In the genomic region with DNA sequence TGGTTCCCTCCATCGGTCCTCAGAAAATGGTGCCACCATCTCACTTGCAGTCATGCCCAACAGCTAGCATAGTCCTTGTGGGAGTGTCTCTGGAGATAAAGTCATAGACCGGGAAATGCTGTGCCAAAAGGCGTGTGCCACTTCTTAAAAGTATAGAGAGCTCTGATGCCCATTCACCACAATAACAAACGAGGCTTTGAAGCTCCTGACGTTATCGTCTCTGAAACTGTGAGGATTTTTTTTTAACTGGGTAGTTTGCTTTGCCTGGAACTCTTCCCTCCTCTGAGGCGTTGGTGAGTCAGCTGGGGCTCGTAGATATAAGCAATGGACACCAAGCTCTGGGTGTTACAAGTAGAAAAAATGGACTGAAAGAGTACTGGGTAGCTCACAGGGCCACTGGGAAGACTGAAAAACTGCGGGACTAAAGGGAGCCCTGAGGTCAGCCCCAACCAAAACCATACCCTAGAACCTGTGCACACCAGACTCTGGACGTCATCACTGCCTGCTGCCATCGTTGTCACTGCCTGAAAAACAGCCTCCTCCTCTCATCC, we compare ENCODE assay signal across 8 cellular contexts.
DNase-seq lines count a peak whose midpoint lies in the region; ATAC-seq, FAIRE-seq and TF ChIP-seq lines count a peak whose summit lies in the region.

No MANE protein-coding gene starts in this region.

- POLR2A ChIA-PET in GM10248 (lab: Yijun Ruan, JAX): no interaction called here

- no peak for FAIRE-seq in H54 (lab: Jason Lieb, UNC)

- H3K36me3 ChIP-seq in Peyer's patch: no peaks in the 10 kb centered on the region

- TF ChIP-seq CTCF in Peyer's patch (IDR thresholded peaks at IDR 0.05) (no peak), GM10248 (IDR thresholded peaks at IDR 0.05; ENCODE audit: control extremely low read depth, extremely low read depth, low read depth, missing control alignments) (no peak)

- H3K27ac ChIP-seq in Peyer's patch: peak overlapping the region in 1 of 4 donors; percentile 49

- no peak for TF ChIP-seq POLR2A in H54 (IDR thresholded peaks at IDR 0.05; ENCODE audit: low read depth, low read length)
- TF ChIP-seq POLR2A in Peyer's patch (IDR thresholded peaks at IDR 0.05): no peak

- no peaks in the 10 kb centered on the region for H3K27me3 ChIP-seq in Peyer's patch

- H3K4me1 ChIP-seq in Peyer's patch: peaks cover 0 to 12% (median 7%) of the 10 kb centered on the region in 4 donors

- ATAC-seq in HG02642 (IDR thresholded peaks at IDR 0.05; ENCODE audit: poor library complexity, unreplicated experiment): no peak
- ATAC-seq in HG03135 (IDR thresholded peaks at IDR 0.05; ENCODE audit: unreplicated experiment): no peak

- H3K4me3 ChIP-seq in Peyer's patch: no peak overlapping the region

- DNase-seq in H54 (ENCODE audit: insufficient read length, low spot score) (peak; percentile 26), Peyer's patch (no peak), GM10248 (ENCODE audit: extremely low spot score) (no peak)
- DNase-seq in activated CD4-positive, alpha-beta T cell treated with anti-CD3 and anti-CD28 coated beads for 4 hours: peak; percentile 50 to 56
- DNase-seq in effector CD8-positive, alpha-beta T cell (lab: John Stamatoyannopoulos, UW): peak; percentile 31
- DNase-seq in stimulated activated CD4-positive, alpha-beta T cell treated with anti-CD3 and anti-CD28 coated beads, Interleukin-1b, Interleukin-23, amount 100 ng/mL, for 4 hours (ENCODE audit: low read depth in 2 of 2): peak; percentile 21 to 23

- CTCF ChIA-PET in GM10248 (lab: Yijun Ruan, JAX): interaction anchor here (1.9 to 11.4 kb wide), 3 partner anchors 12 to 32 kb away, joined by 4 to 71 read pairs (median 11); no protein-coding TSS in a partner anchor

- H3K9me3 ChIP-seq in Peyer's patch: no peaks in the 10 kb centered on the region

Comparison
In these comparisons a context has a peak if more than half of its experiments do, and no peak if none do; other contexts are left out.
1. DNase-seq: peak in H54 (single experiment), activated CD4-positive, alpha-beta T cell treated with anti-CD3 and anti-CD28 coated beads for 4 hours (2 of 2), effector CD8-positive, alpha-beta T cell (single experiment) and stimulated activated CD4-positive, alpha-beta T cell treated with anti-CD3 and anti-CD28 coated beads, Interleukin-1b, Interleukin-23, amount 100 ng/mL, for 4 hours (2 of 2); none in Peyer's patch (0 of 3) and GM10248 (single experiment).